In genomic region chr21:24955275-24955961, GRCh38 we compare ENCODE assay signal across 11 cellular contexts.
DNase-seq lines count a peak whose midpoint lies in the region; ATAC-seq and TF ChIP-seq lines count a peak whose summit lies in the region.
"Had no signal": no experiment of that assay in that cellular context is flagged by ENCODE, and none has a peak within 500 bp of the region (broad histone marks: within the 10 kb centered on the region; RNA-seq: fewer than 3 reads in every experiment).

No MANE protein-coding gene starts in this region.

- peaks cover 59% of the 10 kb centered on the region for H3K9me3 Mint-ChIP-seq in GM23338

- no peaks in the 10 kb centered on the region for H3K79me2 ChIP-seq in GM23338 (replicated peaks; ENCODE audit: insufficient read depth)

- H3K27me3 ChIP-seq in lower lobe of right lung (ENCODE audit: low read depth) (no peaks in the 10 kb centered on the region), GM23338 (ENCODE audit: insufficient read depth) (no peaks in the 10 kb centered on the region)

- ATAC-seq in HG02678 (IDR thresholded peaks at IDR 0.05; ENCODE audit: unreplicated experiment) (peak; percentile 95), HG03469 (IDR thresholded peaks at IDR 0.05; ENCODE audit: unreplicated experiment) (peak; percentile 94), lower lobe of right lung (no peak), GM23338 (no peak)

- H3K27ac ChIP-seq in lower lobe of right lung (no peak overlapping the region), GM23338 (ENCODE audit: low read depth) (no peak overlapping the region), caudate nucleus (ENCODE audit: low read depth, low read length) (no peak overlapping the region)
- H3K27ac ChIP-seq: thoracic aorta had no signal

- peak; percentile 86 for DNase-seq in GM12865 (ENCODE audit: low read depth)
- peak; percentile 13 for DNase-seq in GM19238 (ENCODE audit: insufficient read length, low spot score)
- DNase-seq in lower lobe of right lung, result no peak
- DNase-seq in NCI-H510A treated with DMSO at 0.1 percent for 48 hours (lab: John Stamatoyannopoulos, UW), result no peak
- DNase-seq in GM23338 (ENCODE audit: low spot score), result no peak
- DNase-seq in caudate nucleus (lab: John Stamatoyannopoulos, UW), result no peak
- DNase-seq: activated naive CD4-positive, alpha-beta T cell treated with anti-CD3 and anti-CD28 coated beads, Interleukin-2, amount 50 U/mL, for 16 hours; effector CD4-positive, alpha-beta T cell had no signal

- H3K4me3 ChIP-seq in GM12865 (ENCODE audit: low read depth, low read length) (no peak overlapping the region), lower lobe of right lung (no peak overlapping the region), GM23338 (no peak overlapping the region)
- H3K4me3 ChIP-seq: thoracic aorta had no signal

- no peaks in the 10 kb centered on the region for H3K9me3 ChIP-seq in lower lobe of right lung
- H3K9me3 ChIP-seq: thoracic aorta had no signal

- no peak overlapping the region for H3K4me3 Mint-ChIP-seq in GM23338

- peaks cover 9% of the 10 kb centered on the region; the same call in 2 of the 3 replicates for H3K36me3 Mint-ChIP-seq in GM23338 (ENCODE audit: low read depth)

- H3K4me2 ChIP-seq in GM23338, result no peak overlapping the region

- H3K4me1 ChIP-seq in lower lobe of right lung, result no peaks in the 10 kb centered on the region
- H3K4me1 ChIP-seq in GM23338 (ENCODE audit: insufficient read depth), result no peaks in the 10 kb centered on the region

- no peaks in the 10 kb centered on the region for H3K36me3 ChIP-seq in lower lobe of right lung
- H3K36me3 ChIP-seq in GM23338 (ENCODE audit: insufficient read depth), result no peaks in the 10 kb centered on the region
- H3K36me3 ChIP-seq: thoracic aorta had no signal

- H2AFZ ChIP-seq in GM23338, result no peak overlapping the region

- no peak for TF ChIP-seq CTCF in GM12865 (IDR thresholded peaks at IDR 0.05; ENCODE audit: insufficient read depth, low read depth, low read length, missing control alignments)
- TF ChIP-seq CTCF in lower lobe of right lung (IDR thresholded peaks at IDR 0.05), result no peak
- no peak for TF ChIP-seq CTCF in GM23338 (conservative IDR thresholded peaks at IDR 0.05; ENCODE audit: low read depth in 2 of 2)

- no peaks in the 10 kb centered on the region for H3F3A ChIP-seq in GM23338 (replicated peaks; ENCODE audit: low read depth)

- H3K4me1 Mint-ChIP-seq in GM23338, result no peaks in the 10 kb centered on the region

- no peak overlapping the region for H3K27ac Mint-ChIP-seq in GM23338

- no peaks in the 10 kb centered on the region; the same call in 1 of the 2 replicates for H3K9me2 ChIP-seq in GM23338 (ENCODE audit: insufficient read depth)

- no peaks in the 10 kb centered on the region for H4K20me1 ChIP-seq in GM23338 (replicated peaks; ENCODE audit: insufficient read depth)

- peaks cover 3% of the 10 kb centered on the region for H3K27me3 Mint-ChIP-seq in GM23338 (ENCODE audit: insufficient read depth, low read depth, poor library complexity)

- intact Hi-C loops in lower lobe of right lung (cut with DNase I), result no loop called here

TF ChIP-seq in GM23338, 12 proteins besides CTCF, POLR2A, EP300 and RAD21 (continues in another document):
- no peak for TF ChIP-seq ETS1 (IDR thresholded peaks at IDR 0.05)
- no peak for TF ChIP-seq REST (IDR thresholded peaks at IDR 0.05; ENCODE audit: unreplicated experiment)
- no peak for TF ChIP-seq EZH2 (IDR thresholded peaks at IDR 0.05; ENCODE audit: low read depth, unreplicated experiment)
- no peak for TF ChIP-seq EZH2phosphoT487 (IDR thresholded peaks at IDR 0.05; ENCODE audit: unreplicated experiment)
- TF ChIP-seq POLR2AphosphoS5 (IDR thresholded peaks at IDR 0.05; ENCODE audit: low read depth), result no peak
- TF ChIP-seq JUNB (IDR thresholded peaks at IDR 0.05; ENCODE audit: unreplicated experiment), result no peak
- no peak for TF ChIP-seq NANOG (IDR thresholded peaks at IDR 0.05; ENCODE audit: borderline replicate concordance)
- TF ChIP-seq ZNF331 (CRISPR knock-in tag; IDR thresholded peaks at IDR 0.05; ENCODE audit: low read depth), result no peak
- no peak for TF ChIP-seq ZNF114 (CRISPR knock-in tag; IDR thresholded peaks at IDR 0.05)

Comparison
In these comparisons a context has a peak if more than half of its experiments do, and no peak if none do; other contexts are left out.
1. DNase-seq: peak in GM12865 (single experiment) and GM19238 (single experiment); none in lower lobe of right lung (single experiment), NCI-H510A treated with DMSO at 0.1 percent for 48 hours (single experiment), GM23338 (single experiment) and caudate nucleus (0 of 61).
2. ATAC-seq: peak in HG02678 (single experiment) and HG03469 (single experiment); none in lower lobe of right lung (0 of 2) and GM23338 (single experiment).